In genomic region chr11:44978279-44978960, GRCh38 we compare ENCODE assay signal across 13 cellular contexts. TPM values are rescaled to one million over a fixed set of nuclear protein-coding genes. Genes with fewer than 3 reads are reported as not detected.
DNase-seq lines count a peak whose midpoint lies in the region; ATAC-seq and TF ChIP-seq lines count a peak whose summit lies in the region.
"Had no signal": no experiment of that assay in that cellular context is flagged by ENCODE, and none has a peak within 500 bp of the region (broad histone marks: within the 10 kb centered on the region; RNA-seq: fewer than 3 reads in every experiment).

No MANE protein-coding gene starts in this region.

- H3K36me3 ChIP-seq in BLaER1 = no peaks in the 10 kb centered on the region
- no peaks in the 10 kb centered on the region for H3K36me3 ChIP-seq in HEK293 (ENCODE audit: control insufficient read depth in 2 of 2, insufficient read depth in 1 of 2, low read length in 2 of 2)
- H3K36me3 ChIP-seq in muscle layer of duodenum (ENCODE audit: control insufficient read depth in 1 of 2, insufficient read depth in 2 of 2, low read length in 2 of 2) = no peaks in the 10 kb centered on the region

- peaks cover 79% of the 10 kb centered on the region for H3K4me1 ChIP-seq in BLaER1
- no peaks in the 10 kb centered on the region; the same call in 1 of the 2 replicates for H3K4me1 ChIP-seq in HEK293 (ENCODE audit: control insufficient read depth, insufficient read depth, low read length)
- H3K4me1 ChIP-seq in muscle layer of duodenum (ENCODE audit: control insufficient read depth in 1 of 2, insufficient read depth in 2 of 2, low read length in 2 of 2) = peaks cover 0 to 13% of the 10 kb centered on the region in 2 donors

- no peaks in the 10 kb centered on the region for H3K27me3 ChIP-seq in BLaER1
- H3K27me3 ChIP-seq in muscle layer of duodenum (ENCODE audit: low read depth, low read length) = no peaks in the 10 kb centered on the region

- no peak for ATAC-seq in HG03439 (IDR thresholded peaks at IDR 0.05; ENCODE audit: unreplicated experiment)
- ATAC-seq: activated naive CD4-positive, alpha-beta T cell treated with anti-CD3 and anti-CD28 coated beads, Interleukin-2, amount 50 U/mL, for 72 hours had no signal

- CTCF ChIA-PET in HEK293 (lab: Yijun Ruan, JAX) = interaction anchor here (0.6 to 3.7 kb wide), 10 partner anchors 11 to 862 kb away, joined by 3 to 16 read pairs (median 4); no protein-coding TSS in a partner anchor

- peak overlapping the region; percentile 70 for H3K27ac ChIP-seq in BLaER1
- H3K27ac ChIP-seq in HEK293 (ENCODE audit: extremely low read depth, low read depth, low read length) = no peak overlapping the region; the same call in 1 of the 2 replicates
- H3K27ac ChIP-seq in muscle layer of duodenum (ENCODE audit: low read length) = peak overlapping the region; percentile 58

- POLR2A ChIA-PET in HEK293 (lab: Yijun Ruan, JAX) = interaction anchor here (0.6 kb wide), 2 partner anchors 23 to 892 kb away, joined by 3 to 4 read pairs; no protein-coding TSS in a partner anchor

- peak overlapping the region; percentile 11; the same call in 1 of the 2 replicates for H3K9ac ChIP-seq in BLaER1

- peak; percentile 54 for DNase-seq in cerebellar cortex (ENCODE audit: low spot score)
- no peak for DNase-seq in H4 (ENCODE audit: low spot score)
- DNase-seq in ACHN = no peak
- DNase-seq in NCI-H446 treated with DMSO at 0.1 percent for 48 hours (lab: John Stamatoyannopoulos, UW) = no peak
- DNase-seq: activated CD8-positive, alpha-beta memory T cell treated with anti-CD3 and anti-CD28 coated beads for 24 hours; CD4-positive, alpha-beta T cell; stimulated activated CD4-positive, alpha-beta T cell treated with anti-CD3 and anti-CD28 coated beads, Interleukin-1b, Interleukin-23, amount 100 ng/mL, for 48 hours; T1000 had no signal

- no peaks in the 10 kb centered on the region for H3K9me3 ChIP-seq in BLaER1
- H3K9me3 ChIP-seq in HEK293 (ENCODE audit: control insufficient read depth, insufficient read depth, low read depth, low read length) = no peaks in the 10 kb centered on the region
- no peaks in the 10 kb centered on the region for H3K9me3 ChIP-seq in muscle layer of duodenum (ENCODE audit: control insufficient read depth in 1 of 2, low read length in 2 of 2)

- in situ Hi-C loops in ACHN (cut with HindIII; ENCODE audit: low pct_ligation_motif_present, low pct_unique_long_range_greater_than_20kb, low sequenced_read_pairs) = no loop called here

- H3K4me2 ChIP-seq in BLaER1 = peak overlapping the region; percentile 93

- no peak overlapping the region for H3K4me3 ChIP-seq in BLaER1
- H3K4me3 ChIP-seq in HEK293 (ENCODE audit: low read depth, low read length) = no peak overlapping the region
- H3K4me3 ChIP-seq in muscle layer of duodenum (ENCODE audit: low read depth in 1 of 2, low read length in 2 of 2) = no peak overlapping the region

- no peaks in the 10 kb centered on the region for H4K20me1 ChIP-seq in BLaER1

- TF ChIP-seq CTCF in HEK293 (tag by site-specific recombination; IDR thresholded peaks at IDR 0.05) = no peak

TF ChIP-seq in HEK293, 187 proteins besides CTCF, POLR2A, EP300 and RAD21 (continues in another document):
- TF ChIP-seq ZNF544 (tag by site-specific recombination; IDR thresholded peaks at IDR 0.05) (peak; percentile 8; the same call in 1 of the 2 replicates), ZNF792 (tag by site-specific recombination; IDR thresholded peaks at IDR 0.05) (no peak), ZNF366 (tag by site-specific recombination; conservative IDR thresholded peaks at IDR 0.05) (0 out of 2 replicates have a peak, but pooled peaks have one; percentile 21), BCL11B (tag by site-specific recombination; IDR thresholded peaks at IDR 0.05; ENCODE audit: low read depth) (no peak), ZBTB44 (tag by site-specific recombination; IDR thresholded peaks at IDR 0.05) (no peak), ZNF830 (tag by site-specific recombination; IDR thresholded peaks at IDR 0.05; ENCODE audit: low read depth) (no peak), KLF10 (tag by site-specific recombination; IDR thresholded peaks at IDR 0.05) (no peak), ZFP37 (tag by site-specific recombination; IDR thresholded peaks at IDR 0.05) (no peak), ZNF302 (tag by site-specific recombination; IDR thresholded peaks at IDR 0.05; ENCODE audit: low read depth) (no peak), ZNF692 (tag by site-specific recombination; IDR thresholded peaks at IDR 0.05) (no peak), ZBTB48 (tag by site-specific recombination; IDR thresholded peaks at IDR 0.05) (0 out of 2 replicates have a peak, but pooled peaks have one; percentile 13), ZBTB21 (tag by site-specific recombination; IDR thresholded peaks at IDR 0.05) (no peak), ZNF629 (tag by site-specific recombination; IDR thresholded peaks at IDR 0.05) (no peak), PRDM1 (tag by site-specific recombination; IDR thresholded peaks at IDR 0.05) (peak; percentile 98), ZNF701 (tag by site-specific recombination; IDR thresholded peaks at IDR 0.05) (no peak), ZNF76 (tag by site-specific recombination; IDR thresholded peaks at IDR 0.05; ENCODE audit: borderline replicate concordance, low read depth) (no peak), ZNF626 (tag by site-specific recombination; IDR thresholded peaks at IDR 0.05) (no peak), ZSCAN5A (tag by site-specific recombination; IDR thresholded peaks at IDR 0.05) (no peak), SP3 (tag by site-specific recombination; IDR thresholded peaks at IDR 0.05) (no peak), ZNF404 (tag by site-specific recombination; IDR thresholded peaks at IDR 0.05) (no peak), ZNF654 (tag by site-specific recombination; IDR thresholded peaks at IDR 0.05; ENCODE audit: low read depth) (no peak), GLIS2 (tag by site-specific recombination; IDR thresholded peaks at IDR 0.05) (no peak), ZNF221 (tag by site-specific recombination; IDR thresholded peaks at IDR 0.05; ENCODE audit: borderline replicate concordance) (no peak), ZNF138 (tag by site-specific recombination; IDR thresholded peaks at IDR 0.05; ENCODE audit: borderline replicate concordance) (no peak), YY2 (tag by site-specific recombination; IDR thresholded peaks at IDR 0.05) (no peak), ZNF510 (tag by site-specific recombination; IDR thresholded peaks at IDR 0.05; ENCODE audit: insufficient replicate concordance) (no peak)
- TF ChIP-seq, protein P1, sequence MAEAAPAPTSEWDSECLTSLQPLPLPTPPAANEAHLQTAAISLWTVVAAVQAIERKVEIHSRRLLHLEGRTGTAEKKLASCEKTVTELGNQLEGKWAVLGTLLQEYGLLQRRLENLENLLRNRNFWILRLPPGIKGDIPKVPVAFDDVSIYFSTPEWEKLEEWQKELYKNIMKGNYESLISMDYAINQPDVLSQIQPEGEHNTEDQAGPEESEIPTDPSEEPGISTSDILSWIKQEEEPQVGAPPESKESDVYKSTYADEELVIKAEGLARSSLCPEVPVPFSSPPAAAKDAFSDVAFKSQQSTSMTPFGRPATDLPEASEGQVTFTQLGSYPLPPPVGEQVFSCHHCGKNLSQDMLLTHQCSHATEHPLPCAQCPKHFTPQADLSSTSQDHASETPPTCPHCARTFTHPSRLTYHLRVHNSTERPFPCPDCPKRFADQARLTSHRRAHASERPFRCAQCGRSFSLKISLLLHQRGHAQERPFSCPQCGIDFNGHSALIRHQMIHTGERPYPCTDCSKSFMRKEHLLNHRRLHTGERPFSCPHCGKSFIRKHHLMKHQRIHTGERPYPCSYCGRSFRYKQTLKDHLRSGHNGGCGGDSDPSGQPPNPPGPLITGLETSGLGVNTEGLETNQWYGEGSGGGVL (tag by site-specific recombination; IDR thresholded peaks at IDR 0.05) = peak; percentile 44; the same call in 1 of the 2 replicates

RNA-seq across cellular contexts. Expression of gene TP53I11, which starts 27.7 kb away (rescaled TPM):
- 10.4 and 13.5 TPM in 2 replicates for total RNA-seq in H4 (2014; rRNA removed; shearing (Covaris generic))
